Comparison of ENCODE assay signal across 17 cellular contexts in the genomic region with DNA sequence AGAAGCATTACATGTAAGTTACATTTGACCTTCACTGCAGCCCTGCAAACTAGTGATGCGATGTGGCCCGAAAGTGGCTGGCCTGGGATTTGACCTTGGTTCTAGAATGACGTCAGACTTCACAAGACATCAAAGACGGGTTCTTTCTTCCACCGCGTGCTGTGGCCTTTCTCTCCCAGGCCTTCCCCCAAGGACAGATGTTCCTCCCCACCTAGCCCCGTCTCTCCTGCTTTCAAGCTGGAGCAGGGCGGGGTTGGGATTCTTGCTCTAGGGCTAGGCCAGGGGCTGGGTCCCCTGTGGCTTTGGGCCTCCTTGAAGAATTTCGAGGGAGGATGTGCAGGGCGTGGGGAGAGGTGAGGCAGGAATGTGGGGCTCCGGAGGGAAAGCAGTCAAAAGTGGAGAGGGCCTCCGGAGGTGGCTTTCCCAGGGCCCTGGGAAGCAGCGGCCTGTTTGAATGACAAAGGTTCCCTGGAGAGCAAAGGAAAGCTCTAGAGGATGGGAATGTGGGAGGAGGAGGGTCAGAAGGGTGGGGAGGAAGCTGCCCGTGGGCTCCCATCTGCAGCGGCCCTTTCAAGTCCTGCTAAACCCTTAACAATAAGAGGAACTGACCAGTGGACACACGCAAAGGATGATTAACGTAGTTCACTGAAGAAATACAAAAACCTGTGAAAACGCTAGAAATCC. TPM values are rescaled to one million over a fixed set of nuclear protein-coding genes. Genes with fewer than 3 reads are reported as not detected.
DNase-seq lines count a peak whose midpoint lies in the region; TF ChIP-seq lines count a peak whose summit lies in the region.
"Had no signal": no experiment of that assay in that cellular context is flagged by ENCODE, and none has a peak within 500 bp of the region (broad histone marks: within the 10 kb centered on the region; RNA-seq: fewer than 3 reads in every experiment).

No MANE protein-coding gene starts in this region.

- intact Hi-C loops in mammary epithelial cell (cut with micrococcal nuclease) (no loop called here), breast epithelium (cut with DNase I; ENCODE audit: low total_unique reads) (no loop called here)

- dilution Hi-C loops in mammary epithelial cell (cut with HindIII; ENCODE audit: low sequenced_read_pairs), result no loop called here

- H3K4me3 Mint-ChIP-seq in endothelial cell (ENCODE audit: unreplicated experiment) (peak overlapping the region; percentile 39), mesothelial cell of epicardium (no peak overlapping the region)
- H3K4me3 Mint-ChIP-seq: activated CD4-positive, alpha-beta T cell treated with anti-CD3 and anti-CD28 coated beads, Interleukin-2, amount 10 ng/mL, durations not matched to agents 7 days and 5 days; activated T-cell treated with anti-CD3 and anti-CD28 coated beads, Interleukin-2, amount 50 U/mL, for 4 hours; CD4-positive, CD25-positive, alpha-beta regulatory T cell; stimulated activated naive B cell treated with anti-CD40 and anti-IgM and Interleukin-4, amounts not matched to agents 10 μg/mL and 1 μg/mL and 100 μg/mL, for 72 hours had no signal

- no peak for DNase-seq in mammary epithelial cell
- DNase-seq in breast epithelium (ENCODE audit: low spot score in 2 of 2), result no peak
- DNase-seq in endothelial cell (ENCODE audit: low spot score), result peak; percentile 52
- DNase-seq in mesothelial cell of epicardium (ENCODE audit: low spot score in 2 of 2, unreplicated experiment in 2 of 2), result peak in 1 of 2 experiments; percentile 56
- no peak for DNase-seq in SIG-M5 treated with dmso at 0.1 percent for 504 hours (lab: John Stamatoyannopoulos, UW; ENCODE audit: unreplicated experiment)
- DNase-seq in stimulated activated CD4-positive, alpha-beta T cell treated with anti-CD3 and anti-CD28 coated beads, Interleukin-12 subunit alpha, Interleukin-12 subunit beta, amount 100 ng/mL, for 4 hours, result no peak
- DNase-seq in AG08396 (ENCODE audit: low spot score), result no peak
- DNase-seq in NCI-H146 treated with DMSO at 0.1 percent for 48 hours (lab: John Stamatoyannopoulos, UW; ENCODE audit: unreplicated experiment), result no peak
- DNase-seq: 8988T; activated CD4-positive, alpha-beta T cell treated with anti-CD3 and anti-CD28 coated beads, Interleukin-2, amount 10 ng/mL, durations not matched to agents 7 days and 5 days; activated T-cell treated with anti-CD3 and anti-CD28 coated beads, Interleukin-2, amount 50 U/mL, for 4 hours; CD4-positive, CD25-positive, alpha-beta regulatory T cell; NCI-H2029 treated with DMSO at 0.1 percent for 48 hours; NCI-H774; stimulated activated naive B cell treated with anti-CD40 and anti-IgM and Interleukin-4, amounts not matched to agents 10 μg/mL and 1 μg/mL and 100 μg/mL, for 72 hours; T-helper 2 cell had no signal

- 72% methylated on average over 13 of the region's 18 CpGs for WGBS in mammary epithelial cell (ENCODE audit: low coverage, missing lambda C conversion rate)

- no peaks in the 10 kb centered on the region for H4K20me1 ChIP-seq in mammary epithelial cell (ENCODE audit: insufficient read depth, low read length)

- no TSS peak for BruUV-seq in mammary epithelial cell (replicated peaks; lab: Mats Ljungman, UMichigan)

- in situ Hi-C loops in mammary epithelial cell (cut with MboI; ENCODE audit: low sequenced_read_pairs in 2 of 2), result no loop called here

- H3K27me3 Mint-ChIP-seq in endothelial cell (ENCODE audit: unreplicated experiment), result peaks cover 4% of the 10 kb centered on the region
- no peaks in the 10 kb centered on the region for H3K27me3 Mint-ChIP-seq in mesothelial cell of epicardium (ENCODE audit: low read depth)

- H3K27me3 ChIP-seq in mammary epithelial cell (ENCODE audit: insufficient read depth, low read length), result no peaks in the 10 kb centered on the region
- H3K27me3 ChIP-seq in breast epithelium, result no peaks in the 10 kb centered on the region

- CTCF ChIA-PET in mammary epithelial cell (lab: Charles Lee; ENCODE audit: low non-redundant PET), result no interaction called here

- H3K27ac ChIP-seq in mammary epithelial cell (ENCODE audit: insufficient read depth, low read depth, low read length) (no peak overlapping the region), breast epithelium (peak overlapping the region in 1 of 2 donors; percentile 46)
- H3K27ac ChIP-seq: KMS-11 had no signal

- peak overlapping the region; percentile 50 for H2AFZ ChIP-seq in mammary epithelial cell (ENCODE audit: low read depth, low read length)

- H3K36me3 ChIP-seq in mammary epithelial cell (ENCODE audit: insufficient read depth, low read length), result no peaks in the 10 kb centered on the region
- no peaks in the 10 kb centered on the region for H3K36me3 ChIP-seq in breast epithelium

- H3K4me1 Mint-ChIP-seq in endothelial cell (ENCODE audit: unreplicated experiment) (peaks cover 54% of the 10 kb centered on the region), mesothelial cell of epicardium (peaks cover 76% of the 10 kb centered on the region)
- H3K4me1 Mint-ChIP-seq: CD4-positive, CD25-positive, alpha-beta regulatory T cell had no signal

- H3K79me2 ChIP-seq in mammary epithelial cell (ENCODE audit: insufficient read depth, low read length), result no peaks in the 10 kb centered on the region

- TF ChIP-seq POLR2A in breast epithelium (IDR thresholded peaks at IDR 0.05), result no peak

- H3K9me3 ChIP-seq in mammary epithelial cell (replicated peaks; ENCODE audit: insufficient read depth, low read length), result no peaks in the 10 kb centered on the region
- no peaks in the 10 kb centered on the region for H3K9me3 ChIP-seq in breast epithelium

- H3K4me1 ChIP-seq in mammary epithelial cell (ENCODE audit: insufficient read depth, low read length) (peaks cover 17% of the 10 kb centered on the region), breast epithelium (no peaks in the 10 kb centered on the region)

- peak overlapping the region; percentile 97 for H3K27ac Mint-ChIP-seq in endothelial cell (ENCODE audit: unreplicated experiment)
- peak overlapping the region; percentile 99 for H3K27ac Mint-ChIP-seq in mesothelial cell of epicardium
- H3K27ac Mint-ChIP-seq: activated CD4-positive, alpha-beta T cell treated with anti-CD3 and anti-CD28 coated beads, Interleukin-2, amount 10 ng/mL, durations not matched to agents 7 days and 5 days; CD4-positive, CD25-positive, alpha-beta regulatory T cell; stimulated activated naive B cell treated with anti-CD40 and anti-IgM and Interleukin-4, amounts not matched to agents 10 μg/mL and 1 μg/mL and 100 μg/mL, for 72 hours had no signal

- no peak for TF ChIP-seq CTCF in mammary epithelial cell (conservative IDR thresholded peaks at IDR 0.05 in 1 of 2, IDR thresholded peaks at IDR 0.05 in 1 of 2; ENCODE audit: extremely low read depth in 1 of 2, insufficient read depth in 1 of 2, low read depth in 1 of 2, low read length in 2 of 2)
- TF ChIP-seq CTCF in breast epithelium (IDR thresholded peaks at IDR 0.05), result no peak
- no peak for TF ChIP-seq CTCF in endothelial cell (IDR thresholded peaks at IDR 0.05; ENCODE audit: unreplicated experiment)
- TF ChIP-seq CTCF in mesothelial cell of epicardium (IDR thresholded peaks at IDR 0.05; ENCODE audit: unreplicated experiment), result no peak

- H3K9ac ChIP-seq in mammary epithelial cell (ENCODE audit: insufficient read depth, low read length), result no peak overlapping the region
- H3K9ac ChIP-seq: KMS-11 had no signal

- H3K9me3 Mint-ChIP-seq in endothelial cell (ENCODE audit: unreplicated experiment) (no peaks in the 10 kb centered on the region), mesothelial cell of epicardium (peaks cover 2% of the 10 kb centered on the region)
- H3K9me3 Mint-ChIP-seq: activated CD4-positive, alpha-beta T cell treated with anti-CD3 and anti-CD28 coated beads, Interleukin-2, amount 10 ng/mL, durations not matched to agents 7 days and 5 days; activated T-cell treated with anti-CD3 and anti-CD28 coated beads, Interleukin-2, amount 50 U/mL, for 4 hours; stimulated activated naive B cell treated with anti-CD40 and anti-IgM and Interleukin-4, amounts not matched to agents 10 μg/mL and 1 μg/mL and 100 μg/mL, for 72 hours had no signal

- H3K36me3 Mint-ChIP-seq in endothelial cell (ENCODE audit: low read depth, unreplicated experiment), result peaks cover 3% of the 10 kb centered on the region
- H3K36me3 Mint-ChIP-seq in mesothelial cell of epicardium, result no peaks in the 10 kb centered on the region
- H3K36me3 Mint-ChIP-seq: CD4-positive, CD25-positive, alpha-beta regulatory T cell; stimulated activated naive B cell treated with anti-CD40 and anti-IgM and Interleukin-4, amounts not matched to agents 10 μg/mL and 1 μg/mL and 100 μg/mL, for 72 hours had no signal

- H3K4me3 ChIP-seq in mammary epithelial cell (replicated peaks in 1 of 3; ENCODE audit: insufficient read depth in 1 of 3, low read depth in 2 of 3, low read length in 3 of 3) (no peak overlapping the region), breast epithelium (no peak overlapping the region)

- no peak overlapping the region for H3K4me2 ChIP-seq in mammary epithelial cell (ENCODE audit: insufficient read depth, low read depth, low read length)
- H3K4me2 ChIP-seq: KMS-11 had no signal

RNA-seq across cellular contexts. Expression of gene SLC2A1, which starts 49.9 kb away (rescaled TPM):
- 100 to 1,000 TPM; 471 to 738 TPM for total RNA-seq in mammary epithelial cell
- polyA plus RNA-seq in mammary epithelial cell, result 404 TPM
- 456 TPM for polyA minus RNA-seq in mammary epithelial cell
- total RNA-seq in breast epithelium, result 10 to 100 TPM; 29.5 to 78.9 (median 42.1) TPM
- total RNA-seq in endothelial cell (ENCODE audit: unreplicated experiment), result 511 TPM
- total RNA-seq in mesothelial cell of epicardium, result 786 to 841 TPM (median 827 TPM) in 3 replicates
